In genomic region chr12:131934535-131934934, GRCh38 we compare ENCODE assay signal across 25 cellular contexts.
"Had no signal": no experiment of that assay in that cellular context is flagged by ENCODE, and none has a peak within 500 bp of the region (broad histone marks: within the 10 kb centered on the region; RNA-seq: fewer than 3 reads in every experiment).

No MANE protein-coding gene starts in this region.

- H3K4me3 Mint-ChIP-seq: dendritic cell treated with granulocyte-macrophage colony-stimulating factor and Interleukin-4, amounts not matched to agents 40 ng/mL and 50 ng/mL, for 4 days; effector memory CD8-positive, alpha-beta T cell; endodermal cell; immature natural killer cell; mesothelial cell of epicardium had no signal

- H3K4me3 ChIP-seq: colonic mucosa, esophagus squamous epithelium, gastrocnemius medialis, heart left ventricle, hepatocyte, left lung, lower lobe of right lung, mucosa of descending colon had no signal

- H3K27ac Mint-ChIP-seq: dendritic cell treated with granulocyte-macrophage colony-stimulating factor and Interleukin-4, amounts not matched to agents 40 ng/mL and 50 ng/mL, for 4 days; effector memory CD8-positive, alpha-beta T cell; endodermal cell; immature natural killer cell; mesothelial cell of epicardium had no signal

- DNase-seq: colonic mucosa; cortex of kidney; effector CD8-positive, alpha-beta T cell; effector memory CD8-positive, alpha-beta T cell; endodermal cell; erythroblast; esophagus squamous epithelium; foreskin fibroblast; foreskin melanocyte; gastrocnemius medialis; glutamatergic neuron; hypothalamus; immature natural killer cell; left cardiac atrium; left ventricle myocardium superior; lower lobe of right lung; mesenchymal stem cell had no signal

- H3K27ac ChIP-seq: colonic mucosa, epithelial cell of prostate, esophagus squamous epithelium, gastrocnemius medialis, heart left ventricle, hepatocyte, left lung, lower lobe of right lung had no signal

- H3K9me3 ChIP-seq: colonic mucosa, esophagus squamous epithelium, gastrocnemius medialis, heart left ventricle, left lung, lower lobe of right lung, mucosa of descending colon had no signal

- H3K27me3 Mint-ChIP-seq: dendritic cell treated with granulocyte-macrophage colony-stimulating factor and Interleukin-4, amounts not matched to agents 40 ng/mL and 50 ng/mL, for 4 days; effector memory CD8-positive, alpha-beta T cell had no signal

- FAIRE-seq: endometrium had no signal

- H3K9me3 Mint-ChIP-seq: dendritic cell treated with granulocyte-macrophage colony-stimulating factor and Interleukin-4, amounts not matched to agents 40 ng/mL and 50 ng/mL, for 4 days; effector memory CD8-positive, alpha-beta T cell; endodermal cell; immature natural killer cell; mesothelial cell of epicardium had no signal
